19 cellular contexts compared by ENCODE assay signal in genomic region chr1:52225174-52225573, GRCh38.
"Had no signal": no experiment of that assay in that cellular context is flagged by ENCODE, and none has a peak within 500 bp of the region (broad histone marks: within the 10 kb centered on the region; RNA-seq: fewer than 3 reads in every experiment).

No MANE protein-coding gene starts in this region.

- DNase-seq: activated CD4-positive, alpha-beta T cell treated with anti-CD3 and anti-CD28 coated beads for 1 hour; activated CD8-positive, alpha-beta memory T cell treated with anti-CD3 and anti-CD28 coated beads for 24 hours; activated CD8-positive, alpha-beta memory T cell treated with anti-CD3 and anti-CD28 coated beads, Interleukin-2, amount 50 U/mL, for 48 hours; activated gamma-delta T cell; activated T-cell treated with anti-CD3 and anti-CD28 coated beads, Interleukin-2, amount 50 U/mL, for 48 hours; adrenal gland; dorsolateral prefrontal cortex; foreskin keratinocyte; hypothalamus; kidney; left lung; occipital lobe; stimulated activated CD4-positive, alpha-beta T cell treated with anti-CD3 and anti-CD28 coated beads, Interleukin-12 subunit alpha, Interleukin-12 subunit beta, amount 100 ng/mL, for 4 hours; stimulated activated CD4-positive, alpha-beta T cell treated with anti-CD3 and anti-CD28 coated beads, Interleukin-2, amount 100 ng/mL, for 24 hours; stimulated activated naive CD4-positive, alpha-beta T cell treated with Interleukin-2 at 50 U/mL for 16 hours; tibial artery; WERI-Rb-1 had no signal

- H3K27ac ChIP-seq: adrenal gland, dorsolateral prefrontal cortex, epithelial cell of prostate, foreskin keratinocyte, left lung, tibial artery, WERI-Rb-1 had no signal

- H3K36me3 ChIP-seq: adrenal gland, left lung, WERI-Rb-1 had no signal

- H3K27ac Mint-ChIP-seq: activated naive CD4-positive, alpha-beta T cell treated with anti-CD3 and anti-CD28 coated beads, Interleukin-2, amount 50 U/mL, for 24 hours had no signal

- H3K27me3 ChIP-seq: adrenal gland, dorsolateral prefrontal cortex, foreskin keratinocyte, tibial artery had no signal

- H3K27me3 Mint-ChIP-seq: activated naive CD4-positive, alpha-beta T cell treated with anti-CD3 and anti-CD28 coated beads, Interleukin-2, amount 50 U/mL, for 24 hours had no signal

- H3K4me1 ChIP-seq: adrenal gland, foreskin keratinocyte, left lung, tibial artery had no signal

- H3K4me1 Mint-ChIP-seq: activated naive CD4-positive, alpha-beta T cell treated with anti-CD3 and anti-CD28 coated beads, Interleukin-2, amount 50 U/mL, for 24 hours had no signal

- H3K4me3 Mint-ChIP-seq: activated naive CD4-positive, alpha-beta T cell treated with anti-CD3 and anti-CD28 coated beads, Interleukin-2, amount 50 U/mL, for 24 hours had no signal

- H3K9me3 ChIP-seq: adrenal gland had no signal

- H3K4me3 ChIP-seq: adrenal gland, dorsolateral prefrontal cortex, left lung, tibial artery had no signal
